Comparison of ENCODE assay signal across 1 cellular context in the genomic region with DNA sequence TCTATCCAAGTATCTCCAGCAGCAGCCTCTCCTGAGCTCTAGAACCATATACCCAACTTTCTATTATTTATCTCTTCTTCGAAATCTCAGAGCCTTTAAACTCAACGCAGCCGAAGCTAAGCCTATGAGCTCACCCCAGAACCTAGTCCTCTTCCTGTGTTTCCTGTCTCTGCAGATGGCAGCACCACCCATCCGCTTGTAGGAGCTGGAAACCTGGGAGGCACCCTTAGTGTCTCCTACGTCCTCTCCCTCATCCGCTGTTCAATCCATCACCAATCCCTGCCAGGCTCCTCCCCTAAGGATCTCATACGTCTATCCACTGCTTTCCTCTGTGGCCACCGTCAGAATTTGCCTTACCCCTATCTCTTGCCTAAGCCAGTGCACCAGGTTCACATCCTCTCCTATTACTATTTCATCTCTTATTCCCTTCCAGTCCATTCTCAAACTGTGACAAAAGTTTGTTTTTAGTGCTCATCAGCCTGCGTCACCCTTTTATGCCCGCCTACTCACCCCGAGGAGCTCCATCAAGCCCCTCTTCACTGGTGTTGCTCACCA.
TF ChIP-seq lines count a peak whose summit lies in the region.

No MANE protein-coding gene starts in this region.

TF ChIP-seq in WTC11, 78 proteins besides CTCF, POLR2A, EP300 and RAD21 (continued from another document):
- TF ChIP-seq, protein P1, sequence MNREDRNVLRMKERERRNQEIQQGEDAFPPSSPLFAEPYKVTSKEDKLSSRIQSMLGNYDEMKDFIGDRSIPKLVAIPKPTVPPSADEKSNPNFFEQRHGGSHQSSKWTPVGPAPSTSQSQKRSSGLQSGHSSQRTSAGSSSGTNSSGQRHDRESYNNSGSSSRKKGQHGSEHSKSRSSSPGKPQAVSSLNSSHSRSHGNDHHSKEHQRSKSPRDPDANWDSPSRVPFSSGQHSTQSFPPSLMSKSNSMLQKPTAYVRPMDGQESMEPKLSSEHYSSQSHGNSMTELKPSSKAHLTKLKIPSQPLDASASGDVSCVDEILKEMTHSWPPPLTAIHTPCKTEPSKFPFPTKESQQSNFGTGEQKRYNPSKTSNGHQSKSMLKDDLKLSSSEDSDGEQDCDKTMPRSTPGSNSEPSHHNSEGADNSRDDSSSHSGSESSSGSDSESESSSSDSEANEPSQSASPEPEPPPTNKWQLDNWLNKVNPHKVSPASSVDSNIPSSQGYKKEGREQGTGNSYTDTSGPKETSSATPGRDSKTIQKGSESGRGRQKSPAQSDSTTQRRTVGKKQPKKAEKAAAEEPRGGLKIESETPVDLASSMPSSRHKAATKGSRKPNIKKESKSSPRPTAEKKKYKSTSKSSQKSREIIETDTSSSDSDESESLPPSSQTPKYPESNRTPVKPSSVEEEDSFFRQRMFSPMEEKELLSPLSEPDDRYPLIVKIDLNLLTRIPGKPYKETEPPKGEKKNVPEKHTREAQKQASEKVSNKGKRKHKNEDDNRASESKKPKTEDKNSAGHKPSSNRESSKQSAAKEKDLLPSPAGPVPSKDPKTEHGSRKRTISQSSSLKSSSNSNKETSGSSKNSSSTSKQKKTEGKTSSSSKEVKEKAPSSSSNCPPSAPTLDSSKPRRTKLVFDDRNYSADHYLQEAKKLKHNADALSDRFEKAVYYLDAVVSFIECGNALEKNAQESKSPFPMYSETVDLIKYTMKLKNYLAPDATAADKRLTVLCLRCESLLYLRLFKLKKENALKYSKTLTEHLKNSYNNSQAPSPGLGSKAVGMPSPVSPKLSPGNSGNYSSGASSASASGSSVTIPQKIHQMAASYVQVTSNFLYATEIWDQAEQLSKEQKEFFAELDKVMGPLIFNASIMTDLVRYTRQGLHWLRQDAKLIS (CRISPR knock-in tag; IDR thresholded peaks at IDR 0.05; ENCODE audit: borderline replicate concordance): no peak
- TF ChIP-seq NR1H2 (CRISPR knock-in tag; IDR thresholded peaks at IDR 0.05) (no peak), SMAD3 (CRISPR knock-in tag; IDR thresholded peaks at IDR 0.05; ENCODE audit: borderline replicate concordance) (no peak), KAT7 (CRISPR knock-in tag; IDR thresholded peaks at IDR 0.05; ENCODE audit: borderline replicate concordance) (no peak)
